In genomic region chr1:248842781-248843331, GRCh38 we compare ENCODE assay signal across 9 cellular contexts. TPM values are rescaled to one million over a fixed set of nuclear protein-coding genes. Genes with fewer than 3 reads are reported as not detected.
DNase-seq lines count a peak whose midpoint lies in the region; ATAC-seq and TF ChIP-seq lines count a peak whose summit lies in the region.
"Had no signal": no experiment of that assay in that cellular context is flagged by ENCODE, and none has a peak within 500 bp of the region (broad histone marks: within the 10 kb centered on the region; RNA-seq: fewer than 3 reads in every experiment).

No MANE protein-coding gene starts in this region.

- no peak overlapping the region for H3K4me3 ChIP-seq in mammary epithelial cell (replicated peaks in 1 of 3; ENCODE audit: insufficient read depth in 1 of 3, low read depth in 2 of 3, low read length in 3 of 3)
- H3K4me3 ChIP-seq: MG63 had no signal

- 40% methylated on average over 8 of the region's 8 CpGs for WGBS in mammary epithelial cell (ENCODE audit: low coverage, missing lambda C conversion rate)

- ATAC-seq in GM18867 (IDR thresholded peaks at IDR 0.05; ENCODE audit: unreplicated experiment) = peak; percentile 35
- ATAC-seq in GM21825 (IDR thresholded peaks at IDR 0.05; ENCODE audit: unreplicated experiment) = peak; percentile 24
- ATAC-seq in stimulated activated effector memory CD8-positive, alpha-beta T cell treated with anti-CD3 and anti-CD28 coated beads, Interleukin-12 subunit alpha, Interleukin-12 subunit beta, amount 100 ng/mL, for 72 hours = peak; percentile 3
- no peak for ATAC-seq in GM21737 (IDR thresholded peaks at IDR 0.05; ENCODE audit: unreplicated experiment)

- dilution Hi-C loops in mammary epithelial cell (cut with HindIII; ENCODE audit: low sequenced_read_pairs) = no loop called here

- H3K36me3 Mint-ChIP-seq in stimulated activated effector memory CD8-positive, alpha-beta T cell treated with anti-CD3 and anti-CD28 coated beads, Interleukin-12 subunit alpha, Interleukin-12 subunit beta, amount 100 ng/mL, for 72 hours = peaks cover 43% of the 10 kb centered on the region

- H4K20me1 ChIP-seq in mammary epithelial cell (ENCODE audit: insufficient read depth, low read length) = no peaks in the 10 kb centered on the region

- H3K4me1 ChIP-seq in mammary epithelial cell (ENCODE audit: insufficient read depth, low read length) = peaks cover 34% of the 10 kb centered on the region

- H3K4me1 Mint-ChIP-seq in stimulated activated effector memory CD8-positive, alpha-beta T cell treated with anti-CD3 and anti-CD28 coated beads, Interleukin-12 subunit alpha, Interleukin-12 subunit beta, amount 100 ng/mL, for 72 hours = peaks cover 23% of the 10 kb centered on the region

- no peak overlapping the region for H3K4me3 Mint-ChIP-seq in stimulated activated effector memory CD8-positive, alpha-beta T cell treated with anti-CD3 and anti-CD28 coated beads, Interleukin-12 subunit alpha, Interleukin-12 subunit beta, amount 100 ng/mL, for 72 hours

- H3K4me2 ChIP-seq in mammary epithelial cell (ENCODE audit: insufficient read depth, low read depth, low read length) = peak overlapping the region; percentile 50

- peaks cover 49% of the 10 kb centered on the region for H3K79me2 ChIP-seq in mammary epithelial cell (ENCODE audit: insufficient read depth, low read length)

- peaks cover under 1% of the 10 kb centered on the region for H3K36me3 ChIP-seq in mammary epithelial cell (ENCODE audit: insufficient read depth, low read length)

- H3K9ac ChIP-seq in mammary epithelial cell (ENCODE audit: insufficient read depth, low read length) = peak overlapping the region; percentile 35

- H3K27ac ChIP-seq in mammary epithelial cell (ENCODE audit: insufficient read depth, low read depth, low read length) = peak overlapping the region; percentile 77

- no peaks in the 10 kb centered on the region for H3K9me3 ChIP-seq in mammary epithelial cell (replicated peaks; ENCODE audit: insufficient read depth, low read length)
- H3K9me3 ChIP-seq: MG63 had no signal

- TF ChIP-seq CTCF in mammary epithelial cell (conservative IDR thresholded peaks at IDR 0.05 in 1 of 2, IDR thresholded peaks at IDR 0.05 in 1 of 2; ENCODE audit: extremely low read depth in 1 of 2, insufficient read depth in 1 of 2, low read depth in 1 of 2, low read length in 2 of 2) = no peak

- H3K27ac Mint-ChIP-seq in stimulated activated effector memory CD8-positive, alpha-beta T cell treated with anti-CD3 and anti-CD28 coated beads, Interleukin-12 subunit alpha, Interleukin-12 subunit beta, amount 100 ng/mL, for 72 hours = no peak overlapping the region

- CTCF ChIA-PET in mammary epithelial cell (lab: Charles Lee; ENCODE audit: low non-redundant PET) = no interaction called here

- no peaks in the 10 kb centered on the region for H3K9me3 Mint-ChIP-seq in stimulated activated effector memory CD8-positive, alpha-beta T cell treated with anti-CD3 and anti-CD28 coated beads, Interleukin-12 subunit alpha, Interleukin-12 subunit beta, amount 100 ng/mL, for 72 hours

- in situ Hi-C loops in mammary epithelial cell (cut with MboI; ENCODE audit: low sequenced_read_pairs in 2 of 2) = no loop called here

- intact Hi-C loops in mammary epithelial cell (cut with micrococcal nuclease) = loop anchor here (1.0 kb wide), 1 partner anchor 15 kb away; no protein-coding TSS in a partner anchor

- TSS peak; percentile 56 for BruUV-seq in mammary epithelial cell (replicated peaks; lab: Mats Ljungman, UMichigan)

- DNase-seq in mammary epithelial cell = peak; percentile 90
- no peak for DNase-seq in stimulated activated effector memory CD8-positive, alpha-beta T cell treated with anti-CD3 and anti-CD28 coated beads, Interleukin-12 subunit alpha, Interleukin-12 subunit beta, amount 100 ng/mL, for 72 hours (ENCODE audit: low spot score in 2 of 2)
- no peak for DNase-seq in UCSD-AML1 (lab: John Stamatoyannopoulos, UW; ENCODE audit: unreplicated experiment)
- no peak for DNase-seq in NOMO-1 treated with DMSO at 0.1 percent for 48 hours (lab: John Stamatoyannopoulos, UW; ENCODE audit: unreplicated experiment)
- DNase-seq: EL, MG63 had no signal

- H3K27me3 ChIP-seq in mammary epithelial cell (ENCODE audit: insufficient read depth, low read length) = no peaks in the 10 kb centered on the region
- H3K27me3 ChIP-seq: MG63 had no signal

- peak overlapping the region; percentile 48 for H2AFZ ChIP-seq in mammary epithelial cell (ENCODE audit: low read depth, low read length)

RNA-seq across cellular contexts. Expression of gene ZNF672, which starts 4.8 kb away (rescaled TPM):
- total RNA-seq in mammary epithelial cell = 10 to 100 TPM; 20.5 to 22.5 TPM
- polyA plus RNA-seq in mammary epithelial cell = 21.6 TPM
- polyA minus RNA-seq in mammary epithelial cell = 27.4 TPM

RNA-seq across cellular contexts. Expression of gene ZNF692, which starts 16.0 kb away (rescaled TPM):
- total RNA-seq in mammary epithelial cell = 10 to 100 TPM in 1 of 2 donors, 1 to 10 TPM in 1; 9.0 to 39.9 TPM
- polyA plus RNA-seq in mammary epithelial cell = 27.9 TPM
- 21.7 TPM for polyA minus RNA-seq in mammary epithelial cell

RNA-seq across cellular contexts. Expression of gene SH3BP5L, which starts 17.1 kb away (rescaled TPM):
- total RNA-seq in mammary epithelial cell = 10 to 100 TPM; 22.3 to 30.3 TPM
- 19.8 TPM for polyA plus RNA-seq in mammary epithelial cell
- polyA minus RNA-seq in mammary epithelial cell = 38.7 TPM
